8 cellular contexts compared by ENCODE assay signal in the genomic region with DNA sequence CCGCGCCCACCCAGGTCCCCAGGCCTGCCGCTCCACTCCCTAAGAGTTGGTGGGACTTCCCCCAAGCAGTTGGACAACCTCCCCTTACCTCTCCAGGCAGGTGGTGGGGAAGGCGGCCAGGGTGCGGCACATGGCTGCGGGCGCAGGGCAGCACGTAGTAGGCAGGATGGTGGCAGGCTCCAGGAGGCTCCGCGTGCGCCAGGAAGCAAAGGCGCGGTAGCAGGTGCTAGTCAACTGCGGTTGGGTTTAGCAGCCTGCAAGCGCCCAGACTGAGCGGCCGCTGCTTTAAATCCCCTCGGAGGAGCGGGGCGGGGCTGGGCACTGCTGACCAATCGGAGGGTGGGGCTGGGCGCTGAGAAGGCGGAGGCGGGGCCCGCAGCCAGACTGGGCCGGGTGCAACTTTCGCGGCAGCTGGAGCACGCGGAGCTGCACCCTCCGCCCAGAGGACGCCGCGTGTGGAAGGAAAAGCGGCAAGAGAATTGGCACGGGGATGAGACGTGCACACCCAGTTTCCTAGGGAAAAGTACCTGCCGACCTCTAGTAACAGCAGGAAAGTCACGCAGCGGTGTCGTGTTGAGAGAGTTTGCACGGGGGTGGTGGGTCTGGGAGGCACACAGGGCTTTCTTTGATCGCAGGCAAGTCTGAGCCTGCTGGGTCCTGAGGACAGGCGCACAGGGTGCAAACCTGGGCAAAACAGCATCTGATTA. TPM values are rescaled to one million over a fixed set of nuclear protein-coding genes. Genes with fewer than 3 reads are reported as not detected.
DNase-seq lines count a peak whose midpoint lies in the region; TF ChIP-seq lines count a peak whose summit lies in the region.

A gene with protein sequence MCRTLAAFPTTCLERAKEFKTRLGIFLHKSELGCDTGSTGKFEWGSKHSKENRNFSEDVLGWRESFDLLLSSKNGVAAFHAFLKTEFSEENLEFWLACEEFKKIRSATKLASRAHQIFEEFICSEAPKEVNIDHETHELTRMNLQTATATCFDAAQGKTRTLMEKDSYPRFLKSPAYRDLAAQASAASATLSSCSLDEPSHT (minus strand): TSS at position 262 of the 707 bp plus-strand sequence. CDS start 130 bp downstream, at position 132.

- TF ChIP-seq EP300 in neural cell (conservative IDR thresholded peaks at IDR 0.05; ENCODE audit: poor library complexity, severe bottlenecking) (no peak), stomach (IDR thresholded peaks at IDR 0.05) (no peak)

- no peak within 1 kb of the TSS for H3K27ac ChIP-seq in neural cell (ENCODE audit: low read length)
- H3K27ac ChIP-seq in stomach = peak within 1 kb of the TSS; percentile 43 to 80 (median 61)

- 0 to 2% (median 1%) methylated on average over 7 to 44 of the region's 44 CpGs for WGBS in stomach, 5 donors

- DNase-seq in ELF-1 (ENCODE audit: low read depth, low spot score) = peak; percentile 90
- peak; percentile 98 for DNase-seq in H7
- DNase-seq in MG63 = peak; percentile 89
- DNase-seq in SHP77 treated with DMSO at 0.1 percent for 48 hours (lab: John Stamatoyannopoulos, UW) = peak; percentile 88
- peak; percentile 86 for DNase-seq in activated effector memory CD4-positive, alpha-beta T cell treated with Interleukin-2 at 50 U/mL for 16 hours
- peak; percentile 72 for DNase-seq in fibroblast of the conjunctiva (ENCODE audit: low read depth)
- DNase-seq in stomach = peak; percentile 96

- no peak within 1 kb of the TSS for H3K4me2 ChIP-seq in neural cell (ENCODE audit: low read length)

- H3K36me3 ChIP-seq in H7 (replicated peaks; ENCODE audit: control insufficient read depth, insufficient read depth, low read length) (peaks cover 14% of the 10 kb centered on the region), MG63 (no peaks in the 10 kb centered on the region), neural cell (ENCODE audit: insufficient read depth, low read length) (no peaks in the 10 kb centered on the region), stomach (peaks cover 0 to 18% (median 16%) of the 10 kb centered on the region in 4 donors)

- TF ChIP-seq RAD21 in neural cell (conservative IDR thresholded peaks at IDR 0.05) = no peak

- no peak for TF ChIP-seq POLR2A in stomach (IDR thresholded peaks at IDR 0.05)

- H3K4me3 ChIP-seq in H7 (ENCODE audit: insufficient read depth, low read depth, low read length) = peak within 1 kb of the TSS; percentile 58
- peak within 1 kb of the TSS; percentile 37 for H3K4me3 ChIP-seq in MG63
- peak within 1 kb of the TSS; percentile 56 for H3K4me3 ChIP-seq in neural cell (ENCODE audit: low read length)
- peak within 1 kb of the TSS; percentile 47 to 60 (median 53) for H3K4me3 ChIP-seq in stomach

- no peak within 1 kb of the TSS for H2AFZ ChIP-seq in neural cell (ENCODE audit: low read depth, low read length)

- H3K79me2 ChIP-seq in neural cell (replicated peaks; ENCODE audit: insufficient read depth, low read length) = no peaks in the 10 kb centered on the region

- H3K9me3 ChIP-seq in MG63 (no peaks in the 10 kb centered on the region), neural cell (ENCODE audit: low read length) (no peaks in the 10 kb centered on the region), stomach (no peaks in the 10 kb centered on the region)

- H3F3A ChIP-seq in neural cell (ENCODE audit: insufficient read depth, low read length, poor library complexity, severe bottlenecking) = no peaks in the 10 kb centered on the region

- H4K20me1 ChIP-seq in neural cell (ENCODE audit: insufficient read depth) = no peaks in the 10 kb centered on the region

- H3K9me2 ChIP-seq in neural cell (ENCODE audit: insufficient read depth, low read length) = no peaks in the 10 kb centered on the region

- TF ChIP-seq CTCF in neural cell (IDR thresholded peaks at IDR 0.05; ENCODE audit: poor library complexity, severe bottlenecking) (no peak), stomach (IDR thresholded peaks at IDR 0.05) (no peak)

- intact Hi-C loops in stomach (cut with DNase I; ENCODE audit: low total_unique reads) = no loop called here

- peaks cover 26 to 42% (median 32%) of the 10 kb centered on the region in 4 donors for H3K4me1 ChIP-seq in stomach

- no peak within 1 kb of the TSS for H3K9ac ChIP-seq in neural cell (ENCODE audit: low read length)

- peaks cover 17% of the 10 kb centered on the region for H3K27me3 ChIP-seq in H7 (ENCODE audit: control insufficient read depth, insufficient read depth, low read length)
- no peaks in the 10 kb centered on the region for H3K27me3 ChIP-seq in MG63
- H3K27me3 ChIP-seq in neural cell (ENCODE audit: insufficient read depth, low read depth, low read length) = peaks cover 17% of the 10 kb centered on the region
- no peaks in the 10 kb centered on the region for H3K27me3 ChIP-seq in stomach

TF ChIP-seq in neural cell, 6 proteins besides CTCF, POLR2A, EP300 and RAD21:
- TF ChIP-seq TAF1 (IDR thresholded peaks at IDR 0.05; ENCODE audit: low read depth) = no peak
- TF ChIP-seq EZH2 (IDR thresholded peaks at IDR 0.05; ENCODE audit: borderline replicate concordance, insufficient read depth, low read length, poor library complexity, severe bottlenecking) = no peak
- TF ChIP-seq SMC3 (conservative IDR thresholded peaks at IDR 0.05; ENCODE audit: poor library complexity) = no peak
- no peak for TF ChIP-seq MXI1 (conservative IDR thresholded peaks at IDR 0.05; ENCODE audit: poor library complexity, severe bottlenecking)
- TF ChIP-seq POLR2AphosphoS5 (IDR thresholded peaks at IDR 0.05) = no peak
- TF ChIP-seq, protein P1, sequence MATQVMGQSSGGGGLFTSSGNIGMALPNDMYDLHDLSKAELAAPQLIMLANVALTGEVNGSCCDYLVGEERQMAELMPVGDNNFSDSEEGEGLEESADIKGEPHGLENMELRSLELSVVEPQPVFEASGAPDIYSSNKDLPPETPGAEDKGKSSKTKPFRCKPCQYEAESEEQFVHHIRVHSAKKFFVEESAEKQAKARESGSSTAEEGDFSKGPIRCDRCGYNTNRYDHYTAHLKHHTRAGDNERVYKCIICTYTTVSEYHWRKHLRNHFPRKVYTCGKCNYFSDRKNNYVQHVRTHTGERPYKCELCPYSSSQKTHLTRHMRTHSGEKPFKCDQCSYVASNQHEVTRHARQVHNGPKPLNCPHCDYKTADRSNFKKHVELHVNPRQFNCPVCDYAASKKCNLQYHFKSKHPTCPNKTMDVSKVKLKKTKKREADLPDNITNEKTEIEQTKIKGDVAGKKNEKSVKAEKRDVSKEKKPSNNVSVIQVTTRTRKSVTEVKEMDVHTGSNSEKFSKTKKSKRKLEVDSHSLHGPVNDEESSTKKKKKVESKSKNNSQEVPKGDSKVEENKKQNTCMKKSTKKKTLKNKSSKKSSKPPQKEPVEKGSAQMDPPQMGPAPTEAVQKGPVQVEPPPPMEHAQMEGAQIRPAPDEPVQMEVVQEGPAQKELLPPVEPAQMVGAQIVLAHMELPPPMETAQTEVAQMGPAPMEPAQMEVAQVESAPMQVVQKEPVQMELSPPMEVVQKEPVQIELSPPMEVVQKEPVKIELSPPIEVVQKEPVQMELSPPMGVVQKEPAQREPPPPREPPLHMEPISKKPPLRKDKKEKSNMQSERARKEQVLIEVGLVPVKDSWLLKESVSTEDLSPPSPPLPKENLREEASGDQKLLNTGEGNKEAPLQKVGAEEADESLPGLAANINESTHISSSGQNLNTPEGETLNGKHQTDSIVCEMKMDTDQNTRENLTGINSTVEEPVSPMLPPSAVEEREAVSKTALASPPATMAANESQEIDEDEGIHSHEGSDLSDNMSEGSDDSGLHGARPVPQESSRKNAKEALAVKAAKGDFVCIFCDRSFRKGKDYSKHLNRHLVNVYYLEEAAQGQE (IDR thresholded peaks at IDR 0.05; ENCODE audit: borderline replicate concordance) = no peak
TF ChIP-seq in neural cell: peak in this region for 0.

RNA-seq across cellular contexts. Expression of the gene that starts here (rescaled TPM):
- 22.0 and 29.1 TPM in 2 replicates for total RNA-seq in H7 (2014; rRNA removed; shearing (Covaris generic))
- 0.40 TPM in 1 of 2 replicates, not detected in the other for total RNA-seq in MG63 (2014; rRNA removed; shearing (Covaris generic); ENCODE audit: low replicate concordance)
- polyA plus RNA-seq in neural cell = 1.1 and 2.3 TPM in 2 replicates
- 0.46 TPM in 1 of 2 replicates, not detected in the other for polyA minus RNA-seq in neural cell
- 10 to 100 TPM in 1 of 5 donors, 1 to 10 TPM in 2, under 1 TPM in 1, not detected in 1; 0.58 to 29.0 (median 3.2) TPM for total RNA-seq in stomach
- polyA plus RNA-seq in stomach = 1 to 10 TPM; 1.3 to 2.1 (median 1.9) TPM

Comparison
In these comparisons a context has a peak if more than half of its experiments do, and no peak if none do; other contexts are left out.
1. Peak in DNase-seq and H3K4me3 ChIP-seq in MG63; RNA of the gene not detected or under 1 TPM.